ENCODE assay signal across 8 cellular contexts in the genomic region with DNA sequence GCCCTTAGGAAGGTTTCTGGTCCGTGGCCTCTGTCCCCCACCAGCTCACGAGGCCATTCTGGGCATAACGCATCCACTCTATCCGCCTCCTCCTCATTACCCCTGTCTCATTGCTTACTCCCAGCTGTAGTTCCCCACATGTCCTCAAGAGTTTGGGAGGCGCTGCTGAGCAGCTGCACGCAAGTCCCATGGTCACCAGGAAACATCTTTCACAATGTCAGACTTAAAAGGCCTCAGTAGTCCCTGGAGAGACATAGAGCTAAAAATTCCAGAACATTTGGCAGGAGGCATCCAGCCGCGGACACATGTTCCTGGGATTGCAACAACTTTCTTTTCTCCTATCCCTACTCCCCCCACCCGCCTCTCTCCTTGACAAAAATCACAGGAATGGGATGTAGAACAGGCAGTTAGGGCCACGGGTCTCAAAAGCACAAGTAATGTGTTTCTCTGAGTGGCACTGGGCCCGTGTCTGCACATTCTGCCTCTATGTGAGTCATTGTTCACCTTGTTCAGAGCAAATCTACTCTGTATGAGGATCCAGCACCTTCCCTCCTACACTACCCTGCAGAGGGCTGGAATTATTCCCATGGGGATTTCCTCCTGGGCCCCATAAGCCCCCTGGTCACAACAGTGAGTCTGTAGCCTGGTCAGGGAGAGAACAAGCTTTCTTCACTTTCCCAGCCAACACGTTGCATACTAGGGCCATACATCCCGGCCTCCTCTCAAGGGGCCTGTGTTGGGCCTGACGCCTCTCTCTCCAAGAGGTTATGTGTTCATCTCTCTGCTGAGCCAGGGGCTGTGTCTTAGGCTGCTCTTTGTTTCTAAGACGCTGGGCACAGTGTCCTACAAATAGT. TPM values are rescaled to one million over a fixed set of nuclear protein-coding genes. Genes with fewer than 3 reads are reported as not detected.
DNase-seq lines count a peak whose midpoint lies in the region; ATAC-seq lines count a peak whose summit lies in the region.

No MANE protein-coding gene starts in this region.

- H3K4me3 Mint-ChIP-seq in activated naive CD8-positive, alpha-beta T cell: peak overlapping the region; percentile 84

- H3K27ac ChIP-seq in GM23248: peak overlapping the region; percentile 71

- H3K27me3 Mint-ChIP-seq in activated naive CD8-positive, alpha-beta T cell: no peaks in the 10 kb centered on the region

- peak overlapping the region; percentile 47 for H3K9ac ChIP-seq in GM23248

- H3K27ac Mint-ChIP-seq in activated naive CD8-positive, alpha-beta T cell: peak overlapping the region; percentile 99

- intact Hi-C loops in left cardiac atrium (cut with DNase I): loop anchor here (5.0 to 10.0 kb wide), 3 partner anchors 105 to 208 kb away; partner anchors contain the start of gene LCLAT1 (in 2 of the 2)

- no peak overlapping the region for H2AFZ ChIP-seq in GM23248

- peaks cover 39% of the 10 kb centered on the region for H3K36me3 ChIP-seq in GM23248 (ENCODE audit: low read depth)

- DNase-seq in AG20443 (ENCODE audit: low spot score) (peak; percentile 85), GM23248 (peak; percentile 90), SK-MEL-5 (ENCODE audit: low read depth, low spot score) (peak; percentile 89), left cardiac atrium (peak; percentile 68), retina (peak; percentile 46)

- no peak overlapping the region for H3K4me3 ChIP-seq in GM23248

- no peaks in the 10 kb centered on the region for H3K9me3 ChIP-seq in GM23248 (ENCODE audit: low read depth)

- in situ Hi-C loops in GM23248 (cut with MboI): no loop called here
- in situ Hi-C loops in SK-MEL-5 (cut with HindIII; ENCODE audit: low pct_unique_long_range_greater_than_20kb, low sequenced_read_pairs): no loop called here

- H3K4me1 ChIP-seq in GM23248 (ENCODE audit: insufficient read depth): peaks cover 67% of the 10 kb centered on the region

- no peak overlapping the region for H3K4me2 ChIP-seq in GM23248 (ENCODE audit: unreplicated experiment)

- H4K20me1 ChIP-seq in GM23248 (ENCODE audit: insufficient read depth): no peaks in the 10 kb centered on the region; the same call in 1 of the 2 replicates

- H3K4me1 Mint-ChIP-seq in activated naive CD8-positive, alpha-beta T cell (ENCODE audit: low read depth): peaks cover 95% of the 10 kb centered on the region

- H3K9me2 ChIP-seq in GM23248 (ENCODE audit: insufficient read depth): no peaks in the 10 kb centered on the region

- no peaks in the 10 kb centered on the region for H3K27me3 ChIP-seq in GM23248 (replicated peaks; ENCODE audit: insufficient read depth)

- peak; percentile 63 to 89 for ATAC-seq in left cardiac atrium
- ATAC-seq in HG02610 (IDR thresholded peaks at IDR 0.05; ENCODE audit: unreplicated experiment): no peak
- no peak for ATAC-seq in HG02840 (IDR thresholded peaks at IDR 0.05; ENCODE audit: low FRiP score, unreplicated experiment)

- WGBS in GM23248 (ENCODE audit: low coverage in 1 of 2, low lambda C conversion rate in 2 of 2, missing lambda C conversion rate in 2 of 2), 2 experiments: 34% methylated on average over 15 of the region's 15 CpGs

- H3F3A ChIP-seq in GM23248 (ENCODE audit: insufficient read depth): peaks cover 74% of the 10 kb centered on the region

- H3K9me3 Mint-ChIP-seq in activated naive CD8-positive, alpha-beta T cell (ENCODE audit: low read depth): no peaks in the 10 kb centered on the region

- H3K79me2 ChIP-seq in GM23248 (ENCODE audit: insufficient read depth): peaks cover 97% of the 10 kb centered on the region

- peaks cover 22% of the 10 kb centered on the region for H3K36me3 Mint-ChIP-seq in activated naive CD8-positive, alpha-beta T cell

RNA-seq across cellular contexts. Expression of gene LBH, which starts 8.2 kb away (rescaled TPM):
- 189 and 285 TPM in 2 replicates for total RNA-seq in GM23248 (2014; rRNA removed; shearing (Covaris generic))
- polyA plus RNA-seq in GM23248 (2016; fragmentation: Nextera tagmentation; extraction: Ambion mirVana): 155 and 162 TPM in 2 replicates
- total RNA-seq in SK-MEL-5 (2014; rRNA removed; shearing (Covaris generic)): 14.4 and 20.1 TPM in 2 replicates
- 20.2 and 23.3 TPM in 2 replicates for polyA plus RNA-seq in SK-MEL-5 (2015; cell fraction: cytosol; rRNA removed)
- 2.7 and 2.8 TPM in 2 replicates for polyA plus RNA-seq in SK-MEL-5 (2015; cell fraction: nucleus; rRNA removed)
- total RNA-seq in left cardiac atrium: 10 to 100 TPM; 14.6 to 19.1 TPM

Comparison
In these comparisons a context has a peak if more than half of its experiments do, and no peak if none do; other contexts are left out.
1. ATAC-seq: peak in left cardiac atrium (2 of 2); none in HG02610 (single experiment) and HG02840 (single experiment).
2. Peak in every context shown above with its lines, with median percentiles within 50 percentile points of each other: DNase-seq.